In the genomic region with DNA sequence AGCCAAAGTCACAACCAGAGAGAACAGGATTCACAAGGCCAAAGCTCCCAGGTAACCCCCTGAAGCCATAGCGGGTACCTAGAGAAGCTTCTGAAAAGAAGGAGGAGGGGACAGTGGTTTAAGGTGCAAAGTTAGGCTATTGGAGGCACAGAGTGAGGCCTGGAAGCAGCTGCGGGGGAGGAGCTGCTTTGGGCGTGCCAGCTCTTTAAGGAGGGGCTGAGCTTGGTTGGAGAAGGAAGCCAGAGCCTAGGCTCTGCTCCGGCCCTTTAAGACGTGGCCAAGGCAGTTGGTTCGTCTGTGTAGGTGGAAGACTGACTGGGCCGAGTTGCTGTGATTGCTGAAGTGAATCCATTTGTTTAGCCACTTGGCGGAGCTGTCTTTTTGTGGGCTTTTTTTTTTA, we compare ENCODE assay signal across 8 cellular contexts. TPM values are rescaled to one million over a fixed set of nuclear protein-coding genes. Genes with fewer than 3 reads are reported as not detected.
DNase-seq lines count a peak whose midpoint lies in the region; ATAC-seq, FAIRE-seq and TF ChIP-seq lines count a peak whose summit lies in the region.

No MANE protein-coding gene starts in this region.

- whole genome bisulfite sequencing in thyroid gland, 2 donors: 17 to 18% methylated on average over 8 of the region's 8 CpGs

- intact Hi-C loops in thyroid gland (cut with DNase I): no loop called here

- TF ChIP-seq CTCF in C4-2B (conservative IDR thresholded peaks at IDR 0.05): 0 out of 2 replicates have a peak, but pooled peaks have one; percentile 4
- TF ChIP-seq CTCF in bronchial epithelial cell (IDR thresholded peaks at IDR 0.05; ENCODE audit: insufficient read depth, low read length, severe bottlenecking): no peak
- no peak for TF ChIP-seq CTCF in thyroid gland (IDR thresholded peaks at IDR 0.05)

- peak in 1 of 2 donors; percentile 34 for TF ChIP-seq POLR2A in thyroid gland (IDR thresholded peaks at IDR 0.05)

- H3K4me3 ChIP-seq in bronchial epithelial cell (ENCODE audit: low read depth, low read length): peak overlapping the region; percentile 50
- peak overlapping the region in 1 of 3 donors; percentile 25 for H3K4me3 ChIP-seq in thyroid gland (replicated peaks in 1 of 3)

- ATAC-seq in GM19043 (IDR thresholded peaks at IDR 0.05; ENCODE audit: low read depth, unreplicated experiment) (peak; percentile 79), HG03342 (IDR thresholded peaks at IDR 0.05; ENCODE audit: unreplicated experiment) (peak; percentile 87)

- no peaks in the 10 kb centered on the region for H3K36me3 ChIP-seq in bronchial epithelial cell (ENCODE audit: control insufficient read depth, insufficient read depth, low read length)
- no peaks in the 10 kb centered on the region for H3K36me3 ChIP-seq in thyroid gland

- H3K9me3 ChIP-seq in thyroid gland: no peaks in the 10 kb centered on the region

- H3K27me3 ChIP-seq in bronchial epithelial cell (ENCODE audit: control insufficient read depth, insufficient read depth, low read length): no peaks in the 10 kb centered on the region
- H3K27me3 ChIP-seq in thyroid gland: no peaks in the 10 kb centered on the region

- peak; percentile 79 for DNase-seq in bronchial epithelial cell (ENCODE audit: low read depth)
- peak; percentile 35 for DNase-seq in kidney glomerular epithelial cell (lab: John Stamatoyannopoulos, UW)
- DNase-seq in thyroid gland: peak; percentile 65
- DNase-seq in NCI-H1694 treated with DMSO at 0.1 percent for 48 hours (lab: John Stamatoyannopoulos, UW): no peak
- no peak for DNase-seq in DMS153 treated with DMSO at 0.1 percent for 48 hours (lab: John Stamatoyannopoulos, UW; ENCODE audit: unreplicated experiment)

- H3K4me1 ChIP-seq in thyroid gland: no peaks in the 10 kb centered on the region

- peak; percentile 13 for FAIRE-seq in bronchial epithelial cell (lab: Jason Lieb, UNC)

- H3K27ac ChIP-seq in C4-2B (no peak overlapping the region), thyroid gland (peak overlapping the region in 2 of 3 donors; percentile 31 to 69)

RNA-seq across cellular contexts. Expression of a gene that starts 1.5 kb away (rescaled TPM):
- total RNA-seq in bronchial epithelial cell (3.9 and 6.0 TPM in 2 replicates), thyroid gland (10 to 100 TPM in 3 of 4 donors, 1 to 10 TPM in 1; 9.0 to 14.3 (median 11.7) TPM)

Comparison
In these comparisons a context has a peak if more than half of its experiments do, and no peak if none do; other contexts are left out.
1. DNase-seq: peak in bronchial epithelial cell (single experiment), kidney glomerular epithelial cell (single experiment) and thyroid gland (2 of 2); none in NCI-H1694 treated with DMSO at 0.1 percent for 48 hours (single experiment) and DMS153 treated with DMSO at 0.1 percent for 48 hours (single experiment).